9 cellular contexts compared by ENCODE assay signal in genomic region chr6:62775427-62776022, GRCh38.
DNase-seq lines count a peak whose midpoint lies in the region; ATAC-seq, FAIRE-seq and TF ChIP-seq lines count a peak whose summit lies in the region.
"Had no signal": no experiment of that assay in that cellular context is flagged by ENCODE, and none has a peak within 500 bp of the region (broad histone marks: within the 10 kb centered on the region; RNA-seq: fewer than 3 reads in every experiment).

No MANE protein-coding gene starts in this region.

- no peak overlapping the region for H3K27ac Mint-ChIP-seq in osteocyte (ENCODE audit: unreplicated experiment)
- no peak overlapping the region for H3K27ac Mint-ChIP-seq in naive thymus-derived CD4-positive, alpha-beta T cell
- H3K27ac Mint-ChIP-seq: CD4-positive, CD25-positive, alpha-beta regulatory T cell had no signal

- TF ChIP-seq CTCF in LNCAP (IDR thresholded peaks at IDR 0.05) (peak; percentile 68), bronchial epithelial cell (IDR thresholded peaks at IDR 0.05; ENCODE audit: insufficient read depth, low read length, severe bottlenecking) (peak; percentile 20), osteocyte (IDR thresholded peaks at IDR 0.05) (peak; percentile 59)

- H3K27me3 Mint-ChIP-seq in osteocyte (ENCODE audit: unreplicated experiment): no peaks in the 10 kb centered on the region
- H3K27me3 Mint-ChIP-seq in activated T-cell treated with anti-CD3 and anti-CD28 coated beads, Interleukin-2, amount 50 U/mL, for 4 hours (ENCODE audit: low read depth): no peaks in the 10 kb centered on the region
- H3K27me3 Mint-ChIP-seq in naive thymus-derived CD4-positive, alpha-beta T cell: no peaks in the 10 kb centered on the region
- H3K27me3 Mint-ChIP-seq: CD4-positive, CD25-positive, alpha-beta regulatory T cell had no signal

- POLR2A ChIA-PET in naive thymus-derived CD4-positive, alpha-beta T cell (lab: Charles Lee): no interaction called here

- no peaks in the 10 kb centered on the region for H3K9me3 Mint-ChIP-seq in osteocyte (ENCODE audit: unreplicated experiment)
- H3K9me3 Mint-ChIP-seq in activated T-cell treated with anti-CD3 and anti-CD28 coated beads, Interleukin-2, amount 50 U/mL, for 4 hours: no peaks in the 10 kb centered on the region
- peaks cover 0 to 4% (median under 1%) of the 10 kb centered on the region in 11 donors for H3K9me3 Mint-ChIP-seq in naive thymus-derived CD4-positive, alpha-beta T cell

- H3K36me3 Mint-ChIP-seq in osteocyte (ENCODE audit: unreplicated experiment): no peaks in the 10 kb centered on the region
- no peaks in the 10 kb centered on the region for H3K36me3 Mint-ChIP-seq in activated T-cell treated with anti-CD3 and anti-CD28 coated beads, Interleukin-2, amount 50 U/mL, for 4 hours (ENCODE audit: insufficient read depth)
- no peaks in the 10 kb centered on the region for H3K36me3 Mint-ChIP-seq in naive thymus-derived CD4-positive, alpha-beta T cell
- H3K36me3 Mint-ChIP-seq: CD4-positive, CD25-positive, alpha-beta regulatory T cell had no signal

- ATAC-seq in activated T-cell treated with anti-CD3 and anti-CD28 coated beads, Interleukin-2, amount 50 U/mL, for 4 hours: no peak
- no peak for ATAC-seq in naive thymus-derived CD4-positive, alpha-beta T cell

- no peak overlapping the region for H3K4me3 Mint-ChIP-seq in osteocyte (ENCODE audit: unreplicated experiment)
- H3K4me3 Mint-ChIP-seq in activated T-cell treated with anti-CD3 and anti-CD28 coated beads, Interleukin-2, amount 50 U/mL, for 4 hours: no peak overlapping the region
- H3K4me3 Mint-ChIP-seq in naive thymus-derived CD4-positive, alpha-beta T cell: no peak overlapping the region
- H3K4me3 Mint-ChIP-seq: CD4-positive, CD25-positive, alpha-beta regulatory T cell had no signal

- CTCF ChIA-PET in naive thymus-derived CD4-positive, alpha-beta T cell (lab: Charles Lee): no interaction called here

- H3K4me3 ChIP-seq in bronchial epithelial cell (ENCODE audit: low read depth, low read length): no peak overlapping the region
- H3K4me3 ChIP-seq in naive thymus-derived CD4-positive, alpha-beta T cell (ENCODE audit: low read length): no peak overlapping the region

- H3K4me1 Mint-ChIP-seq in osteocyte (ENCODE audit: unreplicated experiment): no peaks in the 10 kb centered on the region
- no peaks in the 10 kb centered on the region for H3K4me1 Mint-ChIP-seq in activated T-cell treated with anti-CD3 and anti-CD28 coated beads, Interleukin-2, amount 50 U/mL, for 4 hours (ENCODE audit: low read depth)
- H3K4me1 Mint-ChIP-seq in naive thymus-derived CD4-positive, alpha-beta T cell: no peaks in the 10 kb centered on the region
- H3K4me1 Mint-ChIP-seq: CD4-positive, CD25-positive, alpha-beta regulatory T cell had no signal

- no peaks in the 10 kb centered on the region for H3K4me1 ChIP-seq in naive thymus-derived CD4-positive, alpha-beta T cell (ENCODE audit: control insufficient read depth in 2 of 2, insufficient read depth in 2 of 2, low read length in 2 of 2)

- H3K9me3 ChIP-seq in naive thymus-derived CD4-positive, alpha-beta T cell (ENCODE audit: control insufficient read depth in 2 of 3, low read length in 3 of 3): no peaks in the 10 kb centered on the region

- no peaks in the 10 kb centered on the region for H3K27me3 ChIP-seq in bronchial epithelial cell (ENCODE audit: control insufficient read depth, insufficient read depth, low read length)
- no peaks in the 10 kb centered on the region for H3K27me3 ChIP-seq in naive thymus-derived CD4-positive, alpha-beta T cell (ENCODE audit: control insufficient read depth in 2 of 2, insufficient read depth in 2 of 2, low read length in 2 of 2)

- H3K27ac ChIP-seq in naive thymus-derived CD4-positive, alpha-beta T cell (ENCODE audit: low read depth, low read length): no peak overlapping the region

- intact Hi-C loops in naive thymus-derived CD4-positive, alpha-beta T cell (cut with micrococcal nuclease): no loop called here

- peak; percentile 51 for DNase-seq in NCI-H510A treated with DMSO at 0.1 percent for 48 hours (lab: John Stamatoyannopoulos, UW)
- DNase-seq in NCI-H510A (lab: John Stamatoyannopoulos, UW): no peak
- peak; percentile 21 for DNase-seq in bronchial epithelial cell (ENCODE audit: low read depth)
- DNase-seq in osteocyte (ENCODE audit: extremely low spot score, unreplicated experiment): no peak
- DNase-seq in activated T-cell treated with anti-CD3 and anti-CD28 coated beads, Interleukin-2, amount 50 U/mL, for 4 hours: no peak
- no peak for DNase-seq in naive thymus-derived CD4-positive, alpha-beta T cell
- DNase-seq in 8988T: no peak

- no peak for FAIRE-seq in bronchial epithelial cell (lab: Jason Lieb, UNC)

- no peaks in the 10 kb centered on the region for H3K36me3 ChIP-seq in bronchial epithelial cell (ENCODE audit: control insufficient read depth, insufficient read depth, low read length)
- no peaks in the 10 kb centered on the region for H3K36me3 ChIP-seq in naive thymus-derived CD4-positive, alpha-beta T cell (ENCODE audit: control insufficient read depth in 2 of 3, insufficient read depth in 3 of 3, low read length in 3 of 3)

Comparison
In these comparisons a context has a peak if more than half of its experiments do, and no peak if none do; other contexts are left out.
1. DNase-seq: peak in NCI-H510A treated with DMSO at 0.1 percent for 48 hours (single experiment) and bronchial epithelial cell (single experiment); none in NCI-H510A (single experiment), osteocyte (single experiment), activated T-cell treated with anti-CD3 and anti-CD28 coated beads, Interleukin-2, amount 50 U/mL, for 4 hours (single experiment), naive thymus-derived CD4-positive, alpha-beta T cell (0 of 9) and 8988T (single experiment).
2. Peak in every context shown above with its lines, with median percentiles within 50 percentile points of each other: CTCF ChIP-seq.